ENCODE assay signal across 9 cellular contexts in the genomic region with DNA sequence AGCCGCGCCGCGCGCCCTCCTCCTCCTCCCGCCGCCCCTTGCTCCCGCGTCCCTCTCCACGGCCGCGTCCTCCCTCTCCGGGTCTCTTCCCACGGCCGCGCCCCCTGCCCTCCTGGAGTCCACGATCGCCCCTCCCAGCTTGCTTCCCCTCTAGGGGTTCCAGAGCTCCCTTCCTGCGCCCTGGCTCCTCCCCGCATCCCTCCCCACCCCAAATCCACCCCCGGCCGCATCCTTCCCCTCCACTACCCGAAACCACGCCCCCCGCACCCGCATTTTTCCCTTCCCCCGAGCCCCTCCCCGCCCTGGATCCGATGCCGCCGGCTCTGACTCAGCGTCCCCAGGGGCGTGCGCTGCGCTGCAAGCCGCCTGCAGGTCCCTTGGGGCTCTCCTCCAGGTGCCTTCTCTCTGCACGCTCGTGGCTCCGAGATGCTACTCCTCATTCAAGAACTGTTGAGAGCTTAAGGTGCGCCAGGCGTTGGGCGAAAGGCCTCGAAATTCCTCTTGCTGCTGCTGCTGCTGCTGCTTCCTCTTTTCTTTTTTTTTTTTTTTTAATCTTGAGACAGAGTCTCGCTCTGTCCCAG. TPM values are rescaled to one million over a fixed set of nuclear protein-coding genes. Genes with fewer than 3 reads are reported as not detected.
DNase-seq lines count a peak whose midpoint lies in the region; ATAC-seq and TF ChIP-seq lines count a peak whose summit lies in the region.
"Had no signal": no experiment of that assay in that cellular context is flagged by ENCODE, and none has a peak within 500 bp of the region (broad histone marks: within the 10 kb centered on the region; RNA-seq: fewer than 3 reads in every experiment).

No MANE protein-coding gene starts in this region.

- peak overlapping the region; percentile 89 for H3K23ac ChIP-seq in neuronal stem cell (ENCODE audit: low read depth, low read length, poor library complexity)

- H3K27ac ChIP-seq in neuronal stem cell (replicated peaks; ENCODE audit: low read length), result no peak overlapping the region
- peak overlapping the region in 1 of 2 donors; percentile 63 for H3K27ac ChIP-seq in thoracic aorta

- H2AFZ ChIP-seq in neuronal stem cell (ENCODE audit: low read length), result peak overlapping the region; percentile 92

- H2BK5ac ChIP-seq in neuronal stem cell (ENCODE audit: low read length), result peak overlapping the region; percentile 66

- no peak for TF ChIP-seq CTCF in thoracic aorta (IDR thresholded peaks at IDR 0.05)

- DNase-seq in NCI-H69 (lab: John Stamatoyannopoulos, UW) (peak; percentile 79), neuronal stem cell (ENCODE audit: low spot score) (peak; percentile 52), thoracic aorta (ENCODE audit: low spot score) (peak; percentile 35), NCI-H510A (lab: John Stamatoyannopoulos, UW) (no peak)
- DNase-seq in activated T-cell treated with anti-CD3 and anti-CD28 coated beads, Interleukin-2, amount 50 U/mL, for 1 hour, result peak; percentile 67

- peak overlapping the region; percentile 99 for H3K18ac ChIP-seq in neuronal stem cell (ENCODE audit: low read length)

- ATAC-seq in GM18498 (IDR thresholded peaks at IDR 0.05; ENCODE audit: unreplicated experiment), result peak; percentile 58
- ATAC-seq in HG02885 (IDR thresholded peaks at IDR 0.05; ENCODE audit: poor library complexity, unreplicated experiment), result peak; percentile 81
- peak; percentile 59 for ATAC-seq in esophagus mucosa
- peak; percentile 29 for ATAC-seq in thoracic aorta (ENCODE audit: insufficient number of reproducible peaks, low FRiP score, low read depth)

- H2BK12ac ChIP-seq in neuronal stem cell (ENCODE audit: low read length), result peak overlapping the region; percentile 97

- peak overlapping the region; percentile 98 for H2BK15ac ChIP-seq in neuronal stem cell (ENCODE audit: low read length)

- peaks cover 5 to 41% (median 20%) of the 10 kb centered on the region in 3 experiments for H3K27me3 ChIP-seq in neuronal stem cell (ENCODE audit: control insufficient read depth in 3 of 3, insufficient read depth in 3 of 3, low read depth in 1 of 3, low read length in 3 of 3)
- H3K27me3 ChIP-seq in thoracic aorta (replicated peaks; ENCODE audit: insufficient read depth), result no peaks in the 10 kb centered on the region

- no peak overlapping the region for H4K91ac ChIP-seq in neuronal stem cell (ENCODE audit: low read depth, low read length, poor library complexity)

- peak overlapping the region; percentile 100 for H3K14ac ChIP-seq in neuronal stem cell (ENCODE audit: low read length)

- no CpG with 5 or more reads among the region's 44 CpGs for WGBS in neuronal stem cell (ENCODE audit: extremely low coverage in 2 of 2, insufficient read length in 2 of 2, insufficient replicate concordance in 1 of 2), 2 donors

- H2BK120ac ChIP-seq in neuronal stem cell (ENCODE audit: low read depth, low read length), result no peak overlapping the region

- H3K9ac ChIP-seq in neuronal stem cell (ENCODE audit: low read depth, low read length, poor library complexity), result peak overlapping the region; percentile 99

- H3K4me2 ChIP-seq in neuronal stem cell (ENCODE audit: insufficient read depth, low read length, poor library complexity, severe bottlenecking), result peak overlapping the region; percentile 87

- H3K36me3 ChIP-seq in neuronal stem cell (replicated peaks in 1 of 2; ENCODE audit: control insufficient read depth in 2 of 2, insufficient read depth in 2 of 2, low read length in 2 of 2), result no peaks in the 10 kb centered on the region
- H3K36me3 ChIP-seq in thoracic aorta, result no peaks in the 10 kb centered on the region

- H3K9me3 ChIP-seq in neuronal stem cell (replicated peaks in 1 of 2; ENCODE audit: control insufficient read depth in 2 of 2, insufficient read depth in 1 of 2, low read depth in 1 of 2, low read length in 2 of 2), result no peaks in the 10 kb centered on the region
- H3K9me3 ChIP-seq in thoracic aorta, result no peaks in the 10 kb centered on the region

- H3K79me1 ChIP-seq in neuronal stem cell (ENCODE audit: low read depth, low read length), result no peaks in the 10 kb centered on the region

- no peak overlapping the region for H2AK5ac ChIP-seq in neuronal stem cell (ENCODE audit: low read depth, low read length)

- H3K4me3 ChIP-seq in neuronal stem cell (ENCODE audit: low read length in 2 of 2) (peak overlapping the region; percentile 41 to 91), thoracic aorta (peak overlapping the region; percentile 79)

- no peak overlapping the region for H3K4ac ChIP-seq in neuronal stem cell (ENCODE audit: low read length)

- no peak overlapping the region for H4K8ac ChIP-seq in neuronal stem cell (ENCODE audit: low read depth, low read length)

- H3K4me1 ChIP-seq in neuronal stem cell (ENCODE audit: control insufficient read depth in 2 of 2, insufficient read depth in 1 of 2, low read depth in 1 of 2, low read length in 2 of 2), result peaks cover 4 to 14% of the 10 kb centered on the region in 2 donors
- peaks cover 20 to 47% of the 10 kb centered on the region in 2 donors for H3K4me1 ChIP-seq in thoracic aorta (ENCODE audit: control insufficient read depth in 1 of 2, low read depth in 2 of 2)

RNA-seq across cellular contexts. Expression of a gene that starts 0.3 kb away (rescaled TPM):
- total RNA-seq in esophagus mucosa, result not detected
- 6.8 TPM for polyA plus RNA-seq in neuronal stem cell (2013, experiment 1 of 2)
- polyA plus RNA-seq in neuronal stem cell (2013, experiment 2 of 2), result 7.0 TPM
- total RNA-seq in thoracic aorta, result 10 to 100 TPM; 26.2 to 57.0 TPM
- total RNA-seq: liver had no signal
- polyA plus RNA-seq: liver had no signal

RNA-seq across cellular contexts. Expression of a gene that starts 8.2 kb away (rescaled TPM):
- 17.3 TPM for total RNA-seq in esophagus mucosa
- 11.5 TPM for polyA plus RNA-seq in neuronal stem cell (2013, experiment 1 of 2)
- 11.9 TPM for polyA plus RNA-seq in neuronal stem cell (2013, experiment 2 of 2)
- 10 to 100 TPM; 44.8 to 49.5 TPM for total RNA-seq in thoracic aorta

Comparison
In these comparisons a context has a peak if more than half of its experiments do, and no peak if none do; other contexts are left out.
1. ATAC-seq: peak in every context shown above with its lines; median percentile 81 in HG02885; 59 in esophagus mucosa; 58 in GM18498; 29 in thoracic aorta.
2. RNA of a gene that starts 0.3 kb away (total RNA-seq): 26.2 to 57.0 TPM in thoracic aorta; not detected in esophagus mucosa (single experiment); every median in the first group is over 10 times any median in the second.